1 cellular context compared by ENCODE assay signal in genomic region chr13:40206241-40207109, GRCh38.
TF ChIP-seq lines count a peak whose summit lies in the region.

No MANE protein-coding gene starts in this region.

TF ChIP-seq in IMR-90, 13 proteins besides CTCF, POLR2A, EP300 and RAD21 (continued from another document):
- no peak for TF ChIP-seq SMC3 (IDR thresholded peaks at IDR 0.05; ENCODE audit: low read depth, low read length)
